Comparison of ENCODE assay signal across 8 cellular contexts in the genomic region with DNA sequence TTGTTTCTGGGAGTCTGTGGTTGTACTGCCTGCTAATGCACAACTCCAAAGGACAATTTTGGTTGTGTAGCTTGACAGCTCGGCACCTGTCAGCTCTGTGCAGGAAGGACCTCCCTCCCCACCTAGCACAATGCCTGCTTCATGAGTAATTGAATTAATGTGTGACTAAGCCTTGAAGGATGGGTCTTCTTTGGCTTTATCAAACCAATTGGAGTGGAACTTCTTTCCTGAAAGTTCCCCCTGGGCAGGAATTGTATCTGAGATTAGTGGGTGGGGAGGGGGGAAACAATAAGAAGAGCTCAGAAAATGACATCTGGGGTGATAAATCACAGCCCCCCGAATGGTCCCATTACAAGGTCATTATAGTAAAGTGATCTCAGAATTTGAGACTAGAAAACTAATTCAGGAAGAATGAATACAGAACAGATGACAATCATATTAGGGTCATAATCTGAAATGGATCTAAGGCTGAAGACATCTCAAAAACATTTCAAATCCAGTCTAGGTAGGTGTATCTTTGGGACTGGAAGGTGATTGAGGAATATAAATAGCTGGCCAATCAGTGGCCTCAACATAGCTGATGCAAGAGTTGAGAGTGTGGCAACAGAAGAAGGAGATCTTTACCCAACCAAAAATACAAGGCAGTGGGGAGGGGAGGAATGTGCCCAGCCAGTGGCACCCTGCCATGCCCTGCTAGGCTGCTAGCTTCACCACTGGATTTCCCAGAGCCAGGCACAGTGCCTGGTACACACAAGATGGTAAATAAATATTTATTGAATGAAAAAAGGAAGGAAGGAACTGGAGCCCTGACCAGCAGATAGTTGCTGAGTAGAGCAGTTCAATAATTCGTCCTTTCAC. TPM values are rescaled to one million over a fixed set of nuclear protein-coding genes. Genes with fewer than 3 reads are reported as not detected.
DNase-seq lines count a peak whose midpoint lies in the region; ATAC-seq and TF ChIP-seq lines count a peak whose summit lies in the region.

No MANE protein-coding gene starts in this region.

- peak overlapping the region; percentile 43 for H3K9ac ChIP-seq in HCT116 (ENCODE audit: low read length)

- no peak for TF ChIP-seq RAD21 in HCT116 (IDR thresholded peaks at IDR 0.05; ENCODE audit: low read depth)

- H3K36me3 ChIP-seq in HCT116 (ENCODE audit: control insufficient read depth in 1 of 2, insufficient read depth in 2 of 2, low read length in 2 of 2) (no peaks in the 10 kb centered on the region), tibial nerve (no peaks in the 10 kb centered on the region), testis (ENCODE audit: low read depth, missing control alignments) (no peaks in the 10 kb centered on the region)

- RAD21 ChIA-PET in HCT116 (lab: Charles Lee; ENCODE audit: low non-redundant PET in 1 of 2, low total read pairs in 2 of 2, uncharacterized antibody in 2 of 2, unreplicated experiment in 2 of 2), result interaction anchor here (0.5 to 1.9 kb wide), 10 partner anchors 13 to 391 kb away, joined by 3 to 24 read pairs (median 4); a partner anchor contains a TSS

- TF ChIP-seq CTCF in HCT116 (IDR thresholded peaks at IDR 0.05 in 2 of 3, conservative IDR thresholded peaks at IDR 0.05 in 1 of 3; ENCODE audit: borderline replicate concordance in 1 of 3, insufficient read depth in 1 of 3, low read depth in 2 of 3, low read length in 2 of 3) (no peak), cardiac fibroblast (IDR thresholded peaks at IDR 0.05; ENCODE audit: low read depth, low read length) (no peak), tibial nerve (IDR thresholded peaks at IDR 0.05) (no peak), testis (IDR thresholded peaks at IDR 0.05) (no peak)

- DNase-seq in COLO829 (ENCODE audit: low spot score), result peak; percentile 54
- DNase-seq in HCT116 (ENCODE audit: low read depth, low spot score), result peak; percentile 85
- peak; percentile 82 for DNase-seq in RPMI8226
- peak; percentile 74 to 76 for DNase-seq in cardiac fibroblast (ENCODE audit: low read depth in 2 of 2)
- DNase-seq in left kidney (ENCODE audit: low read depth, low spot score), result peak; percentile 48
- DNase-seq in tibial nerve (ENCODE audit: low spot score in 2 of 2), result no peak
- DNase-seq in testis, result no peak
- no peak for DNase-seq in activated CD4-positive, CD25-positive, alpha-beta regulatory T cell (lab: John Stamatoyannopoulos, UW)

- H3K79me2 ChIP-seq in HCT116 (ENCODE audit: insufficient read depth, low read length), result no peaks in the 10 kb centered on the region

- peak in 1 of 2 donors; percentile 38 for TF ChIP-seq EP300 in tibial nerve (IDR thresholded peaks at IDR 0.05)

- peak overlapping the region; percentile 28 to 45 for H3K4me3 ChIP-seq in HCT116 (replicated peaks in 1 of 2; ENCODE audit: low read depth in 1 of 2, low read length in 2 of 2)
- H3K4me3 ChIP-seq in cardiac fibroblast (replicated peaks in 1 of 2; ENCODE audit: low read depth in 2 of 2, low read length in 2 of 2), result peak overlapping the region in 1 of 2 donors; percentile 0
- H3K4me3 ChIP-seq in tibial nerve, result no peak overlapping the region
- no peak overlapping the region for H3K4me3 ChIP-seq in testis

- no peaks in the 10 kb centered on the region for H3K27me3 ChIP-seq in HCT116 (ENCODE audit: insufficient read depth, low read length)
- H3K27me3 ChIP-seq in tibial nerve, result no peaks in the 10 kb centered on the region
- H3K27me3 ChIP-seq in testis, result no peaks in the 10 kb centered on the region

- H3K9me2 ChIP-seq in HCT116 (ENCODE audit: insufficient read depth), result no peaks in the 10 kb centered on the region

- H2AFZ ChIP-seq in HCT116 (ENCODE audit: low read depth, low read length, poor library complexity, severe bottlenecking), result peak overlapping the region; percentile 27

- no peaks in the 10 kb centered on the region for H4K20me1 ChIP-seq in HCT116 (ENCODE audit: insufficient read depth)

- peak; percentile 20 for TF ChIP-seq POLR2A in HCT116 (IDR thresholded peaks at IDR 0.05; ENCODE audit: borderline replicate concordance, extremely low read depth, insufficient read depth, insufficient read length)
- no peak for TF ChIP-seq POLR2A in tibial nerve (IDR thresholded peaks at IDR 0.05)
- TF ChIP-seq POLR2A in testis (IDR thresholded peaks at IDR 0.05), result no peak

- peaks cover 33 to 35% of the 10 kb centered on the region in 2 experiments for H3K4me1 ChIP-seq in HCT116 (ENCODE audit: control insufficient read depth in 1 of 2, insufficient read depth in 2 of 2, low read length in 2 of 2)
- H3K4me1 ChIP-seq in tibial nerve, result peaks cover 0 to 54% (median 20%) of the 10 kb centered on the region in 4 donors
- H3K4me1 ChIP-seq in testis, result peaks cover 16% of the 10 kb centered on the region

- CTCF ChIA-PET in HCT116 (lab: Charles Lee), result interaction anchor here (0.6 to 2.7 kb wide), 30 partner anchors 8 to 628 kb away, joined by 3 to 73 read pairs (median 4); a partner anchor contains a TSS

- no peaks in the 10 kb centered on the region for H3K9me3 ChIP-seq in HCT116 (ENCODE audit: control insufficient read depth in 1 of 2, insufficient read depth in 1 of 2, low read depth in 1 of 2, low read length in 2 of 2)
- no peaks in the 10 kb centered on the region for H3K9me3 ChIP-seq in tibial nerve
- no peaks in the 10 kb centered on the region for H3K9me3 ChIP-seq in testis

- peak; percentile 64 for ATAC-seq in HCT116

- POLR2A ChIA-PET in HCT116 (lab: Charles Lee), result interaction anchor here (0.5 to 5.4 kb wide), 26 partner anchors 10 to 693 kb away, joined by 3 to 61 read pairs (median 4); a partner anchor contains a TSS

- intact Hi-C loops in HCT116 (cut with micrococcal nuclease) (loop anchor here (2.0 to 5.0 kb wide), 3 partner anchors 103 to 354 kb away; a partner anchor contains a TSS), testis (cut with DNase I; ENCODE audit: low total_unique reads) (no loop called here)

- TSS peak; percentile 24 for BruUV-seq in HCT116 (replicated peaks; lab: Mats Ljungman, UMichigan)

- H3K4me2 ChIP-seq in HCT116 (ENCODE audit: low read length), result peak overlapping the region; percentile 84

- WGBS in tibial nerve, 2 donors, result 23 to 28% methylated on average over 3 of the region's 3 CpGs
- WGBS in testis, 2 donors, result 21 to 34% methylated on average over 3 of the region's 3 CpGs

- H3K27ac ChIP-seq in HCT116 (ENCODE audit: low read depth, low read length) (peak overlapping the region; percentile 74), tibial nerve (peak overlapping the region in 3 of 4 donors; percentile 84 to 93 (median 85)), testis (peak overlapping the region in 1 of 2 donors; percentile 81)

TF ChIP-seq in HCT116, 20 proteins besides CTCF, POLR2A, EP300 and RAD21 (continues in another document):
- TF ChIP-seq YY1 (IDR thresholded peaks at IDR 0.05; ENCODE audit: extremely low read depth, insufficient replicate concordance, low read depth, low read length) (no peak), TCF7L2 (IDR thresholded peaks at IDR 0.05; ENCODE audit: borderline replicate concordance, extremely low read depth, insufficient read depth, insufficient read length) (no peak), POLR2AphosphoS5 (IDR thresholded peaks at IDR 0.05; ENCODE audit: low read depth, low read length) (peak; percentile 73), ZFX (IDR thresholded peaks at IDR 0.05) (no peak), FOSL1 (IDR thresholded peaks at IDR 0.05; ENCODE audit: low read depth) (peak; percentile 71), ELF1 (IDR thresholded peaks at IDR 0.05; ENCODE audit: borderline replicate concordance, low read depth) (no peak), ZNF274 (IDR thresholded peaks at IDR 0.05; ENCODE audit: low read depth, low read length) (no peak), SIN3A (IDR thresholded peaks at IDR 0.05; ENCODE audit: low read depth) (peak; percentile 87), CEBPB (IDR thresholded peaks at IDR 0.05; ENCODE audit: low read depth) (peak; percentile 97), JUND (IDR thresholded peaks at IDR 0.05) (peak; percentile 68), EGR1 (IDR thresholded peaks at IDR 0.05; ENCODE audit: low read depth) (no peak), CBX3 (IDR thresholded peaks at IDR 0.05; ENCODE audit: low read depth) (peak; percentile 36), SRF (IDR thresholded peaks at IDR 0.05; ENCODE audit: low read depth) (no peak), SP1 (IDR thresholded peaks at IDR 0.05; ENCODE audit: low read depth) (peak; percentile 65)
- TF ChIP-seq, protein P1, sequence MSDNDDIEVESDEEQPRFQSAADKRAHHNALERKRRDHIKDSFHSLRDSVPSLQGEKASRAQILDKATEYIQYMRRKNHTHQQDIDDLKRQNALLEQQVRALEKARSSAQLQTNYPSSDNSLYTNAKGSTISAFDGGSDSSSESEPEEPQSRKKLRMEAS (IDR thresholded peaks at IDR 0.05), result peak; percentile 61
- TF ChIP-seq, protein P2, sequence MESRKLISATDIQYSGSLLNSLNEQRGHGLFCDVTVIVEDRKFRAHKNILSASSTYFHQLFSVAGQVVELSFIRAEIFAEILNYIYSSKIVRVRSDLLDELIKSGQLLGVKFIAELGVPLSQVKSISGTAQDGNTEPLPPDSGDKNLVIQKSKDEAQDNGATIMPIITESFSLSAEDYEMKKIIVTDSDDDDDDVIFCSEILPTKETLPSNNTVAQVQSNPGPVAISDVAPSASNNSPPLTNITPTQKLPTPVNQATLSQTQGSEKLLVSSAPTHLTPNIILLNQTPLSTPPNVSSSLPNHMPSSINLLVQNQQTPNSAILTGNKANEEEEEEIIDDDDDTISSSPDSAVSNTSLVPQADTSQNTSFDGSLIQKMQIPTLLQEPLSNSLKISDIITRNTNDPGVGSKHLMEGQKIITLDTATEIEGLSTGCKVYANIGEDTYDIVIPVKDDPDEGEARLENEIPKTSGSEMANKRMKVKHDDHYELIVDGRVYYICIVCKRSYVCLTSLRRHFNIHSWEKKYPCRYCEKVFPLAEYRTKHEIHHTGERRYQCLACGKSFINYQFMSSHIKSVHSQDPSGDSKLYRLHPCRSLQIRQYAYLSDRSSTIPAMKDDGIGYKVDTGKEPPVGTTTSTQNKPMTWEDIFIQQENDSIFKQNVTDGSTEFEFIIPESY (IDR thresholded peaks at IDR 0.05; ENCODE audit: extremely low read depth, insufficient replicate concordance, low read length), result no peak

RNA-seq across cellular contexts. Expression of a gene that starts 10.1 kb away (rescaled TPM):
- total RNA-seq in HCT116 (2021; ENCODE audit: unreplicated experiment) (36.8 TPM), tibial nerve (10 to 100 TPM in 1 of 4 donors, 1 to 10 TPM in 3; 6.9 to 16.2 (median 8.9) TPM), testis (10 to 100 TPM; 36.7 to 43.7 TPM)
- polyA plus RNA-seq in HCT116 (2012), result 63.5 and 66.8 TPM in 2 replicates
- polyA plus RNA-seq in testis (ENCODE audit: insufficient read depth, low read depth, low replicate concordance), result 16.9 TPM

RNA-seq across cellular contexts. Expression of a gene that starts 13.3 kb away (rescaled TPM):
- total RNA-seq in HCT116 (2021; ENCODE audit: unreplicated experiment) (169 TPM), tibial nerve (100 to 1,000 TPM in 3 of 4 donors, 10 to 100 TPM in 1; 96.3 to 207 (median 148) TPM), testis (100 to 1,000 TPM; 259 to 345 TPM)
- polyA plus RNA-seq in HCT116 (2012), result 203 and 288 TPM in 2 replicates
- 702 TPM for polyA plus RNA-seq in testis (ENCODE audit: insufficient read depth, low read depth, low replicate concordance)

RNA-seq across cellular contexts. Expression of a gene that starts 16.4 kb away (rescaled TPM):
- total RNA-seq in HCT116 (2021; ENCODE audit: unreplicated experiment) (102 TPM), tibial nerve (10 to 100 TPM; 77.7 to 83.1 (median 79.9) TPM), testis (10 to 100 TPM; 44.7 to 48.0 TPM)
- polyA plus RNA-seq in HCT116 (2012), result 45.3 and 60.6 TPM in 2 replicates
- polyA plus RNA-seq in testis (ENCODE audit: insufficient read depth, low read depth, low replicate concordance), result 86.5 TPM

Comparison
In these comparisons a context has a peak if more than half of its experiments do, and no peak if none do; other contexts are left out.
1. DNase-seq: peak in COLO829 (single experiment), HCT116 (single experiment), RPMI8226 (single experiment), cardiac fibroblast (2 of 2) and left kidney (single experiment); none in tibial nerve (0 of 2), testis (single experiment) and activated CD4-positive, CD25-positive, alpha-beta regulatory T cell (0 of 4).
2. H3K4me3 ChIP-seq: peak in HCT116 (2 of 2); none in tibial nerve (0 of 4) and testis (0 of 2).